ENCODE assay signal across 22 cellular contexts in the genomic region with DNA sequence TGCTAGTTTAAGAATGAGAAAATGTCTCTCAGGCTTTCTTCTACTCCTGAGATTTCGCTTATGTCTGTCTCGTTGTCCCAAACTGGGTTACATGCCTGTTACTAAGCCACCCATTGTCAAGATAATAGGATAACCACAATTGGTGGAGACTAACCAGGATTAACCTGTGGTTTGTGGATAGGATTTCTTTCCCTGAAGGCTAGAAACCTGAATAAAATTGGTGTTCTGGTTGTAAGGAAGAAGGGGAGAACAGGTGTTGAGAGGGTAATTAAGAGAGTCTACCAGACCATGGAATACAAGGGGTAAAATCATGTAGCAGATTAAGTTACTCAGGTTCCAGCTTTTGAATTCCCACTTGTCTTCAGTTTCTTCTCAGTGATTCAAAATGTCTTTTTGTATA.
A peak's percentile ranks its signal among the peaks of the same experiment; 100 is the strongest.
DNase-seq lines count a peak whose midpoint lies in the region; ATAC-seq and TF ChIP-seq lines count a peak whose summit lies in the region.
"Had no signal": no experiment of that assay in that cellular context is flagged by ENCODE, and none has a peak within 500 bp of the region (broad histone marks: within the 10 kb centered on the region; RNA-seq: fewer than 3 reads in every experiment).

No MANE protein-coding gene starts in this region.

- H4K8ac ChIP-seq in neuronal stem cell (ENCODE audit: low read depth, low read length): no peak overlapping the region

- H2BK12ac ChIP-seq in neuronal stem cell (ENCODE audit: low read length): no peak overlapping the region

- H3K27me3 ChIP-seq in OCI-LY3 (ENCODE audit: low read depth, low read length): no peaks in the 10 kb centered on the region
- H3K27me3 ChIP-seq in neuronal stem cell (ENCODE audit: control insufficient read depth in 3 of 3, insufficient read depth in 3 of 3, low read depth in 1 of 3, low read length in 3 of 3): no peaks in the 10 kb centered on the region
- H3K27me3 ChIP-seq: BLaER1, MG63 had no signal

- no peak overlapping the region for H2AK5ac ChIP-seq in neuronal stem cell (ENCODE audit: low read depth, low read length)

- no peak overlapping the region for H2BK5ac ChIP-seq in neuronal stem cell (ENCODE audit: low read length)

- H4K20me1 ChIP-seq in OCI-LY3 (ENCODE audit: insufficient read depth, low read length): no peaks in the 10 kb centered on the region
- H4K20me1 ChIP-seq: BLaER1 had no signal

- no peak for ATAC-seq in HG03432 (IDR thresholded peaks at IDR 0.05; ENCODE audit: unreplicated experiment)
- ATAC-seq: T-cell had no signal

- peaks cover 5% of the 10 kb centered on the region; the same call in 1 of the 2 replicates for H3K4me1 ChIP-seq in OCI-LY3 (ENCODE audit: low read length)
- peaks cover 4 to 6% of the 10 kb centered on the region in 2 donors for H3K4me1 ChIP-seq in neuronal stem cell (ENCODE audit: control insufficient read depth in 2 of 2, insufficient read depth in 1 of 2, low read depth in 1 of 2, low read length in 2 of 2)
- H3K4me1 ChIP-seq: HAP-1 had no signal

- H3K23ac ChIP-seq in neuronal stem cell (ENCODE audit: low read depth, low read length, poor library complexity): no peak overlapping the region

- H2AFZ ChIP-seq in OCI-LY3 (ENCODE audit: low read depth, low read length) (0 out of 2 replicates have a peak overlapping the region, but pooled peaks have one; percentile 26), neuronal stem cell (ENCODE audit: low read length) (peak overlapping the region; percentile 4)

- H3K9me3 ChIP-seq in OCI-LY3 (ENCODE audit: insufficient read depth, low read length) (no peaks in the 10 kb centered on the region; the same call in 1 of the 2 replicates), neuronal stem cell (replicated peaks in 1 of 2; ENCODE audit: control insufficient read depth in 2 of 2, insufficient read depth in 1 of 2, low read depth in 1 of 2, low read length in 2 of 2) (peaks cover 0 to 8% of the 10 kb centered on the region in 2 donors)
- H3K9me3 ChIP-seq: BLaER1, HAP-1, MG63 had no signal

- no peaks in the 10 kb centered on the region for H3K79me1 ChIP-seq in neuronal stem cell (ENCODE audit: low read depth, low read length)

- H3K18ac ChIP-seq in neuronal stem cell (ENCODE audit: low read length): no peak overlapping the region

- TF ChIP-seq CTCF in OCI-LY3 (IDR thresholded peaks at IDR 0.05; ENCODE audit: low read depth, low read length) (no peak), GM10248 (IDR thresholded peaks at IDR 0.05; ENCODE audit: control extremely low read depth, extremely low read depth, low read depth, missing control alignments) (no peak)

- no peak overlapping the region for H4K91ac ChIP-seq in neuronal stem cell (ENCODE audit: low read depth, low read length, poor library complexity)

- H3K4me3 ChIP-seq in OCI-LY3 (ENCODE audit: low read length): no peak overlapping the region
- H3K4me3 ChIP-seq in neuronal stem cell (ENCODE audit: low read length in 2 of 2): no peak overlapping the region
- H3K4me3 ChIP-seq: BLaER1, HAP-1, MG63 had no signal

- H2BK120ac ChIP-seq in neuronal stem cell (ENCODE audit: low read depth, low read length): no peak overlapping the region

- no peaks in the 10 kb centered on the region for H3K36me3 ChIP-seq in OCI-LY3 (replicated peaks; ENCODE audit: low read depth, low read length)
- H3K36me3 ChIP-seq in neuronal stem cell (replicated peaks in 1 of 2; ENCODE audit: control insufficient read depth in 2 of 2, insufficient read depth in 2 of 2, low read length in 2 of 2): no peaks in the 10 kb centered on the region
- H3K36me3 ChIP-seq: BLaER1, HAP-1, MG63 had no signal

- no peak overlapping the region for H2BK15ac ChIP-seq in neuronal stem cell (ENCODE audit: low read length)

- CTCF ChIA-PET in GM10248 (lab: Yijun Ruan, JAX): no interaction called here

- H3K4me2 ChIP-seq in OCI-LY3 (ENCODE audit: low read length): peak overlapping the region; percentile 11; the same call in 1 of the 2 replicates
- no peak overlapping the region for H3K4me2 ChIP-seq in neuronal stem cell (ENCODE audit: insufficient read depth, low read length, poor library complexity, severe bottlenecking)
- H3K4me2 ChIP-seq: BLaER1 had no signal

- no CpG with 5 or more reads among the region's 2 CpGs for WGBS in neuronal stem cell (ENCODE audit: extremely low coverage in 2 of 2, insufficient read length in 2 of 2, insufficient replicate concordance in 1 of 2), 2 donors

- H3K9ac ChIP-seq in OCI-LY3 (ENCODE audit: low read length) (no peak overlapping the region), neuronal stem cell (ENCODE audit: low read depth, low read length, poor library complexity) (no peak overlapping the region)
- H3K9ac ChIP-seq: BLaER1 had no signal

- H3K79me2 ChIP-seq in OCI-LY3 (ENCODE audit: low read length): no peaks in the 10 kb centered on the region

- no peak overlapping the region for H3K27ac ChIP-seq in OCI-LY3 (ENCODE audit: low read length)
- no peak overlapping the region for H3K27ac ChIP-seq in neuronal stem cell (replicated peaks; ENCODE audit: low read length)
- H3K27ac ChIP-seq: BLaER1 had no signal

- POLR2A ChIA-PET in GM10248 (lab: Yijun Ruan, JAX): no interaction called here

- no peak overlapping the region for H3K14ac ChIP-seq in neuronal stem cell (ENCODE audit: low read length)

- DNase-seq in NCI-H2107 treated with DMSO at 0.1 percent for 48 hours (lab: John Stamatoyannopoulos, UW; ENCODE audit: unreplicated experiment) (peak; percentile 52), NCI-H2107 (lab: John Stamatoyannopoulos, UW) (no peak), NCI-H2171 treated with DMSO at 0.1 percent for 48 hours (lab: John Stamatoyannopoulos, UW) (peak; percentile 85), neuronal stem cell (ENCODE audit: low spot score) (no peak), GM10248 (ENCODE audit: extremely low spot score) (no peak), HUDEP-2 (lab: John Stamatoyannopoulos, UW; ENCODE audit: unreplicated experiment in 76 of 76) (no peak)
- DNase-seq: CD4-positive, CD25-positive, alpha-beta regulatory T cell; GDM1; GOT3; HFFc6; KBM-7; MG63; NCI-H1417; NCI-H1694 treated with DMSO at 0.1 percent for 48 hours; NCI-H226; NCI-H510A; NCI-H774; T-cell had no signal

- no peak overlapping the region for H3K4ac ChIP-seq in neuronal stem cell (ENCODE audit: low read length)

Comparison
In these comparisons a context has a peak if more than half of its experiments do, and no peak if none do; other contexts are left out.
1. DNase-seq: peak in NCI-H2107 treated with DMSO at 0.1 percent for 48 hours (single experiment) and NCI-H2171 treated with DMSO at 0.1 percent for 48 hours (single experiment); none in NCI-H2107 (single experiment), neuronal stem cell (single experiment), GM10248 (single experiment) and HUDEP-2 (0 of 76).